10 cellular contexts compared by ENCODE assay signal in genomic region chr5:142006363-142007236, GRCh38. TPM values are rescaled to one million over a fixed set of nuclear protein-coding genes. Genes with fewer than 3 reads are reported as not detected.
DNase-seq lines count a peak whose midpoint lies in the region; ATAC-seq and TF ChIP-seq lines count a peak whose summit lies in the region.
"Had no signal": no experiment of that assay in that cellular context is flagged by ENCODE, and none has a peak within 500 bp of the region (broad histone marks: within the 10 kb centered on the region; RNA-seq: fewer than 3 reads in every experiment).

No MANE protein-coding gene starts in this region.

- peak; percentile 59 for DNase-seq in activated CD4-positive, alpha-beta T cell treated with anti-CD3 and anti-CD28 coated beads for 48 hours
- DNase-seq in activated CD4-positive, alpha-beta T cell treated with anti-CD3 and anti-CD28 coated beads for 1 hour = no peak
- DNase-seq in T-helper 17 cell = no peak
- DNase-seq in natural killer cell = no peak
- DNase-seq in inferior parietal cortex (ENCODE audit: extremely low spot score) = no peak
- no peak for DNase-seq in cerebellar nuclear complex (lab: John Stamatoyannopoulos, UW)
- no peak for DNase-seq in NCI-H2196 (lab: John Stamatoyannopoulos, UW; ENCODE audit: unreplicated experiment)
- DNase-seq: NCI-H524 had no signal

- ATAC-seq in HG02884 (IDR thresholded peaks at IDR 0.05; ENCODE audit: unreplicated experiment) (peak; percentile 60), T-helper 17 cell (peak; percentile 79), natural killer cell (peak; percentile 73 to 90 (median 82))

- H3K36me3 Mint-ChIP-seq in T-helper 17 cell (ENCODE audit: low read depth) = peaks cover 2% of the 10 kb centered on the region
- peaks cover 7% of the 10 kb centered on the region for H3K36me3 Mint-ChIP-seq in natural killer cell

- H3K4me1 Mint-ChIP-seq in T-helper 17 cell = peaks cover 26% of the 10 kb centered on the region
- peaks cover 22% of the 10 kb centered on the region in 2 donors for H3K4me1 Mint-ChIP-seq in natural killer cell

- H3K9me3 Mint-ChIP-seq in natural killer cell = no peaks in the 10 kb centered on the region

- peak overlapping the region; percentile 62 for H3K4me3 Mint-ChIP-seq in T-helper 17 cell
- peak overlapping the region; percentile 60 for H3K4me3 Mint-ChIP-seq in natural killer cell

- intact Hi-C loops in natural killer cell (cut with micrococcal nuclease) = no loop called here

- no peak for TF ChIP-seq CTCF in natural killer cell (IDR thresholded peaks at IDR 0.05)

- no peaks in the 10 kb centered on the region for H3K9me3 ChIP-seq in T-helper 17 cell (ENCODE audit: control insufficient read depth, low read length, poor library complexity, severe bottlenecking)

- H3K27me3 Mint-ChIP-seq in T-helper 17 cell = no peaks in the 10 kb centered on the region
- no peaks in the 10 kb centered on the region for H3K27me3 Mint-ChIP-seq in natural killer cell (ENCODE audit: low read depth in 2 of 2)

- H3K27ac Mint-ChIP-seq in T-helper 17 cell (peak overlapping the region; percentile 91), natural killer cell (peak overlapping the region; percentile 60 to 80)

RNA-seq across cellular contexts. Expression of gene GNPDA1, which starts 6.2 kb away (rescaled TPM):
- total RNA-seq in T-helper 17 cell (10 to 100 TPM in 1 of 2 donors, 1 to 10 TPM in 1; 9.5 to 13.2 TPM), natural killer cell (10 to 100 TPM; 10.7 to 12.0 (median 11.2) TPM)

RNA-seq across cellular contexts. Expression of gene RNF14, which starts 37.7 kb away (rescaled TPM):
- total RNA-seq in T-helper 17 cell = 10 to 100 TPM; 16.5 to 18.7 TPM
- total RNA-seq in natural killer cell = 10 to 100 TPM; 20.6 to 29.2 (median 21.3) TPM

RNA-seq across cellular contexts. Expression of gene PCDH12, which starts 48.6 kb away (rescaled TPM):
- total RNA-seq in T-helper 17 cell (under 1 TPM; 0.05 to 0.15 TPM), natural killer cell (under 1 TPM in 1 of 3 donors, not detected in 2; 0.05 TPM)
- total RNA-seq: G401 had no signal
